ENCODE assay signal across 2 cellular contexts in the genomic region with DNA sequence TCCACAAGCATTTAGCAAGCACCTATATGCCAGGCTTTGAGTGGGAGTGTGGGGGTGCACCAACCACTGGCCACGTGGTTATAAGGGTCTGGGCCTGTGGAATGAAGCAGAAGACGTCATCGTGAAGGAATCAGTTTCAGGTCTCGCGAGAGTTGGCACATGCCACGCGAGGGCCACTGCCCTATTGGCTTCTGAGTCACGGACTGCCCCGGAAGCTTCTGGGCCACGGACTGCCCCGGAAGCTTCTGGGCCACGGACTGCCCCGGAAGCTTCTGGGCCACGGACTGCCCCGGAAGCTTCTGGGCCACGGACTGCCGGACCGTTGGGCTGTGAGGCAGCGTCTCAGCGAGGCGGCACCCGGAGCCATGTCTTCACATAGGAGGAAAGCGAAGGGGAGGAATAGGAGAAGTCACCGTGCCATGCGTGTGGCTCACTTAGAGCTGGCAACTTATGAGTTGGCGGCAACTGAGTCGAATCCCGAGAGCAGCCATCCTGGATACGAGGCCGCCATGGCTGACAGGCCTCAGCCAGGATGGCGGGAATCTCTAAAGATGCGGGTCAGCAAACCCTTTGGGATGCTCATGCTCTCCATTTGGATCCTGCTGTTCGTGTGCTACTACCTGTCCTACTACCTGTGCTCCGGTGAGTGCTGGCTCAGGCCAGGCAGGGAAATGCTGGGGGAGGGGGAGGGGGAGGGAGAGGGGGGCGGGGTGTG.
TF ChIP-seq lines count a peak whose summit lies in the region.

A gene with protein sequence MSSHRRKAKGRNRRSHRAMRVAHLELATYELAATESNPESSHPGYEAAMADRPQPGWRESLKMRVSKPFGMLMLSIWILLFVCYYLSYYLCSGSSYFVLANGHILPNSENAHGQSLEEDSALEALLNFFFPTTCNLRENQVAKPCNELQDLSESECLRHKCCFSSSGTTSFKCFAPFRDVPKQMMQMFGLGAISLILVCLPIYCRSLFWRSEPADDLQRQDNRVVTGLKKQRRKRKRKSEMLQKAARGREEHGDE (plus strand): TSS at position 300 of the 715 bp plus-strand sequence. CDS start 66 bp downstream, at position 366.

TF ChIP-seq in SK-N-SH treated with all-trans-retinoic acid at 6 μM for 48 hours, 23 proteins besides CTCF, POLR2A, EP300 and RAD21 (continued from another document):
- TF ChIP-seq, protein P1, sequence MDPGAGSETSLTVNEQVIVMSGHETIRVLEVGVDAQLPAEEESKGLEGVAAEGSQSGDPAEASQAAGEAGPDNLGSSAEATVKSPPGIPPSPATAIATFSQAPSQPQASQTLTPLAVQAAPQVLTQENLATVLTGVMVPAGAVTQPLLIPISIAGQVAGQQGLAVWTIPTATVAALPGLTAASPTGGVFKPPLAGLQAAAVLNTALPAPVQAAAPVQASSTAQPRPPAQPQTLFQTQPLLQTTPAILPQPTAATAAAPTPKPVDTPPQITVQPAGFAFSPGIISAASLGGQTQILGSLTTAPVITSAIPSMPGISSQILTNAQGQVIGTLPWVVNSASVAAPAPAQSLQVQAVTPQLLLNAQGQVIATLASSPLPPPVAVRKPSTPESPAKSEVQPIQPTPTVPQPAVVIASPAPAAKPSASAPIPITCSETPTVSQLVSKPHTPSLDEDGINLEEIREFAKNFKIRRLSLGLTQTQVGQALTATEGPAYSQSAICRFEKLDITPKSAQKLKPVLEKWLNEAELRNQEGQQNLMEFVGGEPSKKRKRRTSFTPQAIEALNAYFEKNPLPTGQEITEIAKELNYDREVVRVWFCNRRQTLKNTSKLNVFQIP (CRISPR knock-in tag; IDR thresholded peaks at IDR 0.05; ENCODE audit: borderline replicate concordance, low read depth), result no peak
- TF ChIP-seq OSR1 (CRISPR knock-in tag; IDR thresholded peaks at IDR 0.05), result no peak
- TF ChIP-seq CSDC2 (CRISPR knock-in tag; IDR thresholded peaks at IDR 0.05), result no peak
- no peak for TF ChIP-seq ARNTL (CRISPR knock-in tag; IDR thresholded peaks at IDR 0.05; ENCODE audit: borderline replicate concordance, low read depth)
TF ChIP-seq in SK-N-SH treated with all-trans-retinoic acid at 6 μM for 48 hours: peak in this region for 0.

TF ChIP-seq in K562, 482 proteins besides CTCF, POLR2A, EP300 and RAD21 (continued from another document):
- TF ChIP-seq HMGN3 (IDR thresholded peaks at IDR 0.05; ENCODE audit: borderline replicate concordance, extremely low read depth, insufficient read length, low read depth, low read length) (no peak), FOXJ2 (tag; IDR thresholded peaks at IDR 0.05) (no peak), ZNF3 (CRISPR knock-in tag; IDR thresholded peaks at IDR 0.05) (no peak), ATF1 (CRISPR knock-in tag; IDR thresholded peaks at IDR 0.05) (no peak), ATF1 (tag; IDR thresholded peaks at IDR 0.05) (0 out of 2 replicates have a peak, but pooled peaks have one; percentile 24), RBFOX2 (IDR thresholded peaks at IDR 0.05; ENCODE audit: low read depth, low read length) (peak; percentile 51), KDM1A (IDR thresholded peaks at IDR 0.05) (no peak), NR2C2 (CRISPR knock-in tag; IDR thresholded peaks at IDR 0.05) (peak; percentile 90), NR2C2 (tag; IDR thresholded peaks at IDR 0.05) (peak; percentile 95), NR2C1 (IDR thresholded peaks at IDR 0.05) (peak; percentile 81), NR2C1 (tag; IDR thresholded peaks at IDR 0.05) (peak; percentile 86), ZNF253 (CRISPR knock-in tag; conservative IDR thresholded peaks at IDR 0.05) (no peak), L3MBTL2 (IDR thresholded peaks at IDR 0.05) (peak; percentile 65; the same call in 1 of the 2 replicates), SMARCA4 (IDR thresholded peaks at IDR 0.05) (no peak), ATF7 (IDR thresholded peaks at IDR 0.05) (peak; percentile 45; the same call in 1 of the 2 replicates), KLF10 (CRISPR knock-in tag; IDR thresholded peaks at IDR 0.05) (no peak), MTF1 (CRISPR knock-in tag; IDR thresholded peaks at IDR 0.05; ENCODE audit: borderline replicate concordance) (no peak)
- TF ChIP-seq, protein P2, sequence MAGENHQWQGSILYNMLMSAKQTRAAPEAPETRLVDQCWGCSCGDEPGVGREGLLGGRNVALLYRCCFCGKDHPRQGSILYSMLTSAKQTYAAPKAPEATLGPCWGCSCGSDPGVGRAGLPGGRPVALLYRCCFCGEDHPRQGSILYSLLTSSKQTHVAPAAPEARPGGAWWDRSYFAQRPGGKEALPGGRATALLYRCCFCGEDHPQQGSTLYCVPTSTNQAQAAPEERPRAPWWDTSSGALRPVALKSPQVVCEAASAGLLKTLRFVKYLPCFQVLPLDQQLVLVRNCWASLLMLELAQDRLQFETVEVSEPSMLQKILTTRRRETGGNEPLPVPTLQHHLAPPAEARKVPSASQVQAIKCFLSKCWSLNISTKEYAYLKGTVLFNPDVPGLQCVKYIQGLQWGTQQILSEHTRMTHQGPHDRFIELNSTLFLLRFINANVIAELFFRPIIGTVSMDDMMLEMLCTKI (IDR thresholded peaks at IDR 0.05; ENCODE audit: partially characterized antibody), result no peak
- TF ChIP-seq, protein P3, sequence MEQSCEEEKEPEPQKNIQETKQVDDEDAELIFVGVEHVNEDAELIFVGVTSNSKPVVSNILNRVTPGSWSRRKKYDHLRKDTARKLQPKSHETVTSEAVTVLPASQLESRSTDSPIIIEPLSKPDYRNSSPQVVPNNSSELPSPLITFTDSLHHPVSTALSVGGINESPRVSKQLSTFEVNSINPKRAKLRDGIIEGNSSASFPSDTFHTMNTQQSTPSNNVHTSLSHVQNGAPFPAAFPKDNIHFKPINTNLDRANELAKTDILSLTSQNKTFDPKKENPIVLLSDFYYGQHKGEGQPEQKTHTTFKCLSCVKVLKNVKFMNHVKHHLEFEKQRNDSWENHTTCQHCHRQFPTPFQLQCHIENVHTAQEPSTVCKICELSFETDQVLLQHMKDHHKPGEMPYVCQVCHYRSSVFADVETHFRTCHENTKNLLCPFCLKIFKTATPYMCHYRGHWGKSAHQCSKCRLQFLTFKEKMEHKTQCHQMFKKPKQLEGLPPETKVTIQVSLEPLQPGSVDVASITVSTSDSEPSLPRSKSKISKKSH (CRISPR knock-in tag; IDR thresholded peaks at IDR 0.05), result no peak
- TF ChIP-seq, protein P4, sequence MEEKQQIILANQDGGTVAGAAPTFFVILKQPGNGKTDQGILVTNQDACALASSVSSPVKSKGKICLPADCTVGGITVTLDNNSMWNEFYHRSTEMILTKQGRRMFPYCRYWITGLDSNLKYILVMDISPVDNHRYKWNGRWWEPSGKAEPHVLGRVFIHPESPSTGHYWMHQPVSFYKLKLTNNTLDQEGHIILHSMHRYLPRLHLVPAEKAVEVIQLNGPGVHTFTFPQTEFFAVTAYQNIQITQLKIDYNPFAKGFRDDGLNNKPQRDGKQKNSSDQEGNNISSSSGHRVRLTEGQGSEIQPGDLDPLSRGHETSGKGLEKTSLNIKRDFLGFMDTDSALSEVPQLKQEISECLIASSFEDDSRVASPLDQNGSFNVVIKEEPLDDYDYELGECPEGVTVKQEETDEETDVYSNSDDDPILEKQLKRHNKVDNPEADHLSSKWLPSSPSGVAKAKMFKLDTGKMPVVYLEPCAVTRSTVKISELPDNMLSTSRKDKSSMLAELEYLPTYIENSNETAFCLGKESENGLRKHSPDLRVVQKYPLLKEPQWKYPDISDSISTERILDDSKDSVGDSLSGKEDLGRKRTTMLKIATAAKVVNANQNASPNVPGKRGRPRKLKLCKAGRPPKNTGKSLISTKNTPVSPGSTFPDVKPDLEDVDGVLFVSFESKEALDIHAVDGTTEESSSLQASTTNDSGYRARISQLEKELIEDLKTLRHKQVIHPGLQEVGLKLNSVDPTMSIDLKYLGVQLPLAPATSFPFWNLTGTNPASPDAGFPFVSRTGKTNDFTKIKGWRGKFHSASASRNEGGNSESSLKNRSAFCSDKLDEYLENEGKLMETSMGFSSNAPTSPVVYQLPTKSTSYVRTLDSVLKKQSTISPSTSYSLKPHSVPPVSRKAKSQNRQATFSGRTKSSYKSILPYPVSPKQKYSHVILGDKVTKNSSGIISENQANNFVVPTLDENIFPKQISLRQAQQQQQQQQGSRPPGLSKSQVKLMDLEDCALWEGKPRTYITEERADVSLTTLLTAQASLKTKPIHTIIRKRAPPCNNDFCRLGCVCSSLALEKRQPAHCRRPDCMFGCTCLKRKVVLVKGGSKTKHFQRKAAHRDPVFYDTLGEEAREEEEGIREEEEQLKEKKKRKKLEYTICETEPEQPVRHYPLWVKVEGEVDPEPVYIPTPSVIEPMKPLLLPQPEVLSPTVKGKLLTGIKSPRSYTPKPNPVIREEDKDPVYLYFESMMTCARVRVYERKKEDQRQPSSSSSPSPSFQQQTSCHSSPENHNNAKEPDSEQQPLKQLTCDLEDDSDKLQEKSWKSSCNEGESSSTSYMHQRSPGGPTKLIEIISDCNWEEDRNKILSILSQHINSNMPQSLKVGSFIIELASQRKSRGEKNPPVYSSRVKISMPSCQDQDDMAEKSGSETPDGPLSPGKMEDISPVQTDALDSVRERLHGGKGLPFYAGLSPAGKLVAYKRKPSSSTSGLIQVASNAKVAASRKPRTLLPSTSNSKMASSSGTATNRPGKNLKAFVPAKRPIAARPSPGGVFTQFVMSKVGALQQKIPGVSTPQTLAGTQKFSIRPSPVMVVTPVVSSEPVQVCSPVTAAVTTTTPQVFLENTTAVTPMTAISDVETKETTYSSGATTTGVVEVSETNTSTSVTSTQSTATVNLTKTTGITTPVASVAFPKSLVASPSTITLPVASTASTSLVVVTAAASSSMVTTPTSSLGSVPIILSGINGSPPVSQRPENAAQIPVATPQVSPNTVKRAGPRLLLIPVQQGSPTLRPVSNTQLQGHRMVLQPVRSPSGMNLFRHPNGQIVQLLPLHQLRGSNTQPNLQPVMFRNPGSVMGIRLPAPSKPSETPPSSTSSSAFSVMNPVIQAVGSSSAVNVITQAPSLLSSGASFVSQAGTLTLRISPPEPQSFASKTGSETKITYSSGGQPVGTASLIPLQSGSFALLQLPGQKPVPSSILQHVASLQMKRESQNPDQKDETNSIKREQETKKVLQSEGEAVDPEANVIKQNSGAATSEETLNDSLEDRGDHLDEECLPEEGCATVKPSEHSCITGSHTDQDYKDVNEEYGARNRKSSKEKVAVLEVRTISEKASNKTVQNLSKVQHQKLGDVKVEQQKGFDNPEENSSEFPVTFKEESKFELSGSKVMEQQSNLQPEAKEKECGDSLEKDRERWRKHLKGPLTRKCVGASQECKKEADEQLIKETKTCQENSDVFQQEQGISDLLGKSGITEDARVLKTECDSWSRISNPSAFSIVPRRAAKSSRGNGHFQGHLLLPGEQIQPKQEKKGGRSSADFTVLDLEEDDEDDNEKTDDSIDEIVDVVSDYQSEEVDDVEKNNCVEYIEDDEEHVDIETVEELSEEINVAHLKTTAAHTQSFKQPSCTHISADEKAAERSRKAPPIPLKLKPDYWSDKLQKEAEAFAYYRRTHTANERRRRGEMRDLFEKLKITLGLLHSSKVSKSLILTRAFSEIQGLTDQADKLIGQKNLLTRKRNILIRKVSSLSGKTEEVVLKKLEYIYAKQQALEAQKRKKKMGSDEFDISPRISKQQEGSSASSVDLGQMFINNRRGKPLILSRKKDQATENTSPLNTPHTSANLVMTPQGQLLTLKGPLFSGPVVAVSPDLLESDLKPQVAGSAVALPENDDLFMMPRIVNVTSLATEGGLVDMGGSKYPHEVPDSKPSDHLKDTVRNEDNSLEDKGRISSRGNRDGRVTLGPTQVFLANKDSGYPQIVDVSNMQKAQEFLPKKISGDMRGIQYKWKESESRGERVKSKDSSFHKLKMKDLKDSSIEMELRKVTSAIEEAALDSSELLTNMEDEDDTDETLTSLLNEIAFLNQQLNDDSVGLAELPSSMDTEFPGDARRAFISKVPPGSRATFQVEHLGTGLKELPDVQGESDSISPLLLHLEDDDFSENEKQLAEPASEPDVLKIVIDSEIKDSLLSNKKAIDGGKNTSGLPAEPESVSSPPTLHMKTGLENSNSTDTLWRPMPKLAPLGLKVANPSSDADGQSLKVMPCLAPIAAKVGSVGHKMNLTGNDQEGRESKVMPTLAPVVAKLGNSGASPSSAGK (IDR thresholded peaks at IDR 0.05), result peak; percentile 60; the same call in 1 of the 2 replicates
- TF ChIP-seq, protein P5, sequence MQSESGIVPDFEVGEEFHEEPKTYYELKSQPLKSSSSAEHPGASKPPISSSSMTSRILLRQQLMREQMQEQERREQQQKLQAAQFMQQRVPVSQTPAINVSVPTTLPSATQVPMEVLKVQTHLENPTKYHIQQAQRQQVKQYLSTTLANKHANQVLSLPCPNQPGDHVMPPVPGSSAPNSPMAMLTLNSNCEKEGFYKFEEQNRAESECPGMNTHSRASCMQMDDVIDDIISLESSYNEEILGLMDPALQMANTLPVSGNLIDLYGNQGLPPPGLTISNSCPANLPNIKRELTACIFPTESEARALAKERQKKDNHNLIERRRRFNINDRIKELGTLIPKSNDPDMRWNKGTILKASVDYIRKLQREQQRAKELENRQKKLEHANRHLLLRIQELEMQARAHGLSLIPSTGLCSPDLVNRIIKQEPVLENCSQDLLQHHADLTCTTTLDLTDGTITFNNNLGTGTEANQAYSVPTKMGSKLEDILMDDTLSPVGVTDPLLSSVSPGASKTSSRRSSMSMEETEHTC (IDR thresholded peaks at IDR 0.05), result no peak
